ENCODE assay signal across 1 cellular context in the genomic region with DNA sequence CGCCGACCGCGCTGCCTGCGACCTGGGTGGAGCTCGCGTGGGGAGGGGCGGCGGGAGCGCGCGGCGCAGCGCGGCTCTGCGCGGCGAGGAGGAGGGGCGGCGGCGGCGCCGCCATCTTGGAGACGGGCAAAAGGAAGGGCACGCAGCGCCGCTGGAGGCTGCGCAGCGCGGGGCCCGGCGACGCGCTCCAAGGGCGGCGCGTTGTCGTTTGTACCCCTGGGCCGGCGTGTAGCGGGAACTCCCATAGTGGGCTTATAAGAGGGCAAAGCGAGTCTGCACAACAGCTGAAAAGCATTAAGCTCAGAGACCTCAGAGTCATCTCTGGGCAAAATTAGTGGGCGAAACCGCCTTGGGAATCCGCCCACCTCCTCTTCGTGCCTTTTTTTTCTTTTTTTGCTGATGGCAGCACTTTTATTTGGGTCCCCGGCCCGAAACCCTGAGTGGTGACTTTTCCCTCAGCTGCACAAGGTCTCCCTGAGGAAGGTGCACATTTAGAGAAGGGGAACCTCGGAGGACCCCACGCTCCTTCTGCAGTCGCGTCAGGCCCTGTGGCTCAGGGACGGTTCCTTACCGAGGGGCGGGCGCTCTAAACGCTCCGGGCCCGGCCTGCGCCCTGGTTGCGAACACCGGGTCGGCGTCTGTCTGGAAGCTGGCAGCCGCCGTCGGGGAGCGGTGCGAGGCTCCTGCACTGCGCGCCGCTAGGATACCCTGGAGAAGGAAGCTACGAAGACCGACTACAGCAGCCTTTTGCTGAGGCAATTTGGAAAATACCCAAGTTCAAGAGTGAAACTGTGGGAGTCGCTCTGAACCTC.
TF ChIP-seq lines count a peak whose summit lies in the region.

No MANE protein-coding gene starts in this region.

TF ChIP-seq in H1, 55 proteins besides CTCF, POLR2A, EP300 and RAD21:
- TF ChIP-seq YY1 (IDR thresholded peaks at IDR 0.05; ENCODE audit: low read depth, low read length), result peak; percentile 98
- TF ChIP-seq GTF2F1 (IDR thresholded peaks at IDR 0.05; ENCODE audit: borderline replicate concordance, low read depth, low read length), result no peak; the same call in 1 of the 2 replicates
- peak; percentile 78 for TF ChIP-seq CREB1 (IDR thresholded peaks at IDR 0.05)
- peak; percentile 70 for TF ChIP-seq ASH2L (IDR thresholded peaks at IDR 0.05; ENCODE audit: low read length)
- no peak for TF ChIP-seq RFX5 (IDR thresholded peaks at IDR 0.05; ENCODE audit: borderline replicate concordance, low read depth, low read length)
- TF ChIP-seq CTBP2 (IDR thresholded peaks at IDR 0.05; ENCODE audit: borderline replicate concordance, insufficient read depth, insufficient read length, low read length), result peak; percentile 30
- no peak for TF ChIP-seq NANOG (IDR thresholded peaks at IDR 0.05; ENCODE audit: insufficient read depth, low read depth, low read length, poor library complexity, severe bottlenecking)
- peak; percentile 98 for TF ChIP-seq MAFK (IDR thresholded peaks at IDR 0.05; ENCODE audit: low read depth, low read length)
- TF ChIP-seq RXRA (IDR thresholded peaks at IDR 0.05; ENCODE audit: insufficient read depth, low read depth, low read length), result no peak
- TF ChIP-seq NRF1 (IDR thresholded peaks at IDR 0.05; ENCODE audit: low read depth, low read length), result peak; percentile 29; the same call in 1 of the 2 replicates
- TF ChIP-seq HDAC2 (IDR thresholded peaks at IDR 0.05; ENCODE audit: borderline replicate concordance in 1 of 2, low read depth in 2 of 2, low read length in 2 of 2), result no peak; a peak in 1 of 4 replicates
- TF ChIP-seq KDM5A (IDR thresholded peaks at IDR 0.05; ENCODE audit: low read length), result no peak
- peak; percentile 17 for TF ChIP-seq KDM4A (IDR thresholded peaks at IDR 0.05; ENCODE audit: low read depth, low read length, severe bottlenecking)
- TF ChIP-seq, protein P1, sequence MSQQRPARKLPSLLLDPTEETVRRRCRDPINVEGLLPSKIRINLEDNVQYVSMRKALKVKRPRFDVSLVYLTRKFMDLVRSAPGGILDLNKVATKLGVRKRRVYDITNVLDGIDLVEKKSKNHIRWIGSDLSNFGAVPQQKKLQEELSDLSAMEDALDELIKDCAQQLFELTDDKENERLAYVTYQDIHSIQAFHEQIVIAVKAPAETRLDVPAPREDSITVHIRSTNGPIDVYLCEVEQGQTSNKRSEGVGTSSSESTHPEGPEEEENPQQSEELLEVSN (IDR thresholded peaks at IDR 0.05), result peak; percentile 8; the same call in 1 of the 2 replicates
- no peak for TF ChIP-seq RNF2 (IDR thresholded peaks at IDR 0.05; ENCODE audit: borderline replicate concordance, low read depth, low read length, missing control alignments, poor library complexity, severe bottlenecking)
- TF ChIP-seq, protein P2, sequence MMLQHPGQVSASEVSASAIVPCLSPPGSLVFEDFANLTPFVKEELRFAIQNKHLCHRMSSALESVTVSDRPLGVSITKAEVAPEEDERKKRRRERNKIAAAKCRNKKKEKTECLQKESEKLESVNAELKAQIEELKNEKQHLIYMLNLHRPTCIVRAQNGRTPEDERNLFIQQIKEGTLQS (IDR thresholded peaks at IDR 0.05; ENCODE audit: insufficient read depth, low read depth, low read length), result no peak
- no peak for TF ChIP-seq CHD2 (IDR thresholded peaks at IDR 0.05; ENCODE audit: low read length)
- TF ChIP-seq SP4 (IDR thresholded peaks at IDR 0.05; ENCODE audit: low read length), result no peak
- TF ChIP-seq SIN3A (conservative IDR thresholded peaks at IDR 0.05 in 1 of 2, IDR thresholded peaks at IDR 0.05 in 1 of 2; ENCODE audit: low read depth in 1 of 2, low read length in 2 of 2), result peak in 1 of 2 experiments; percentile 67; a peak in 1 of 4 replicates
- TF ChIP-seq BRCA1 (IDR thresholded peaks at IDR 0.05; ENCODE audit: low read depth, low read length), result no peak
- peak; percentile 86 for TF ChIP-seq TAF1 (IDR thresholded peaks at IDR 0.05; ENCODE audit: low read depth, low read length)
- TF ChIP-seq RBBP5 (IDR thresholded peaks at IDR 0.05; ENCODE audit: borderline replicate concordance, low read depth, low read length), result 0 out of 2 replicates have a peak, but pooled peaks have one; percentile 28
- TF ChIP-seq, protein P3, sequence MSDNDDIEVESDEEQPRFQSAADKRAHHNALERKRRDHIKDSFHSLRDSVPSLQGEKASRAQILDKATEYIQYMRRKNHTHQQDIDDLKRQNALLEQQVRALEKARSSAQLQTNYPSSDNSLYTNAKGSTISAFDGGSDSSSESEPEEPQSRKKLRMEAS (IDR thresholded peaks at IDR 0.05), result peak; percentile 22
- TF ChIP-seq JUND (IDR thresholded peaks at IDR 0.05; ENCODE audit: low read length), result 0 out of 2 replicates have a peak, but pooled peaks have one; percentile 11
- TF ChIP-seq TBP (IDR thresholded peaks at IDR 0.05; ENCODE audit: low read depth, low read length), result peak; percentile 69; the same call in 1 of the 2 replicates
- peak; percentile 4 for TF ChIP-seq TAF7 (optimal IDR thresholded peaks at IDR 0.05; ENCODE audit: borderline replicate concordance, low read depth, low read length)
- TF ChIP-seq SUZ12 (IDR thresholded peaks at IDR 0.05; ENCODE audit: low read length), result peak; percentile 45; the same call in 1 of the 2 replicates
- no peak for TF ChIP-seq CBX8 (IDR thresholded peaks at IDR 0.05; ENCODE audit: borderline replicate concordance, low read depth, low read length)
- TF ChIP-seq EGR1 (IDR thresholded peaks at IDR 0.05; ENCODE audit: borderline replicate concordance, low read depth, low read length), result 0 out of 2 replicates have a peak, but pooled peaks have one; percentile 5
- no peak for TF ChIP-seq SAP30 (IDR thresholded peaks at IDR 0.05; ENCODE audit: insufficient read depth, insufficient replicate concordance, low read length)
- TF ChIP-seq BACH1 (IDR thresholded peaks at IDR 0.05; ENCODE audit: low read length), result peak; percentile 8; the same call in 1 of the 2 replicates
- TF ChIP-seq KDM1A (IDR thresholded peaks at IDR 0.05; ENCODE audit: borderline replicate concordance, low read length), result peak; percentile 71; the same call in 1 of the 2 replicates
TF ChIP-seq in H1: peak in this region for 19.
